ENCODE assay signal across 8 cellular contexts in the genomic region with DNA sequence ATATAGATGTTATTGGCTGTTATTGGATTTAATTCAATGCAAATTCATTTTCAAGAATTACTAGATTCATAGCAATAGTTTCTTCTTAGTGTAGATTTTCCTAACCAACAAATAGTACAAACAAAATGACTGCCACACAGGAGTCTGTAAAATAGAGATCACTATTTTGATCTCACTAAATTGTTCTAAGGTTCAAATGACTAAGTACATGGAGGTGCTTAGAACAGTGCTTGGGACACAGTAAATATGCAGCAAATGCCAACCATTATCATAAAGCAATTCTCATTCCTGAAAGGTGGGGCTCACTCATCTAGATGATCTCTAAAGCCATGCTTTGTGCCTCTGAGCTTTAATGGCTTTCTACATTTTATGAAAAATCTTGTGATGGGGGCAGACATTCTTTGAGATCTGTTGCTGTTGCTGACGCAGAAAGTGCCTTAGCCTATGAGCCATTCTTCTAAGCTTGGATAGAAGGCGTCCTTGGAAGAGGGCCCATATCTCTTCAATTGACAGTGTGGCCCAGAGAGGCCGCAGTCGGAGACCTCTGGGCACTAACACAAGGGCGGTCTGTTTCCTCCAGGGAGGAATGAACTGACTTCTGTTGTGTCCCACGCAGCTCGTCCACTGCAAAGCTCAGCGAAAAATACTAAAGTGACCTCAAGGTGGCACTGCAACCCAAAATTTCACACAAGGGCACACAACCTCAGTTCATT. TPM values are rescaled to one million over a fixed set of nuclear protein-coding genes. Genes with fewer than 3 reads are reported as not detected.
DNase-seq lines count a peak whose midpoint lies in the region; TF ChIP-seq lines count a peak whose summit lies in the region.

No MANE protein-coding gene starts in this region.

- H3K4me3 Mint-ChIP-seq in activated naive CD4-positive, alpha-beta T cell treated with anti-CD3 and anti-CD28 coated beads for 36 hours, result no peak overlapping the region

- peaks cover 18% of the 10 kb centered on the region for H3K4me1 Mint-ChIP-seq in activated naive CD4-positive, alpha-beta T cell treated with anti-CD3 and anti-CD28 coated beads for 36 hours (ENCODE audit: low read depth)

- H3K9me3 ChIP-seq in SJCRH30 (replicated peaks), result no peaks in the 10 kb centered on the region
- H3K9me3 ChIP-seq in osteoblast (ENCODE audit: low read depth, low read length), result no peaks in the 10 kb centered on the region
- no peaks in the 10 kb centered on the region for H3K9me3 ChIP-seq in transverse colon

- peak overlapping the region; percentile 70 for H3K4me2 ChIP-seq in osteoblast (ENCODE audit: insufficient read depth, low read length)

- in situ Hi-C loops in transverse colon (cut with MboI; ENCODE audit: low pct_ligation_motif_present in 1 of 4, low pct_unique_long_range_greater_than_20kb in 1 of 4, low sequenced_read_pairs in 3 of 4), result loop anchor here in 3 of 4 donors (5.0 to 25.0 kb wide), 2 partner anchors 103 to 378 kb away; no protein-coding TSS in a partner anchor

- H3K4me1 ChIP-seq in SJCRH30 (no peaks in the 10 kb centered on the region), osteoblast (ENCODE audit: insufficient read depth, low read length) (peaks cover 11% of the 10 kb centered on the region), transverse colon (peaks cover 0 to 5% (median 0%) of the 10 kb centered on the region in 4 donors)

- no peaks in the 10 kb centered on the region for H3K27me3 ChIP-seq in SJCRH30
- no peaks in the 10 kb centered on the region for H3K27me3 ChIP-seq in osteoblast (ENCODE audit: insufficient read depth, low read length)
- no peaks in the 10 kb centered on the region for H3K27me3 ChIP-seq in transverse colon

- no peaks in the 10 kb centered on the region for H4K20me1 ChIP-seq in osteoblast (ENCODE audit: insufficient read depth, low read length)

- no peaks in the 10 kb centered on the region for H3K27me3 Mint-ChIP-seq in activated naive CD4-positive, alpha-beta T cell treated with anti-CD3 and anti-CD28 coated beads for 36 hours (ENCODE audit: low read depth)

- no peak for TF ChIP-seq EP300 in transverse colon (IDR thresholded peaks at IDR 0.05; ENCODE audit: low read depth)

- H3K9me3 Mint-ChIP-seq in activated naive CD4-positive, alpha-beta T cell treated with anti-CD3 and anti-CD28 coated beads for 36 hours, result no peaks in the 10 kb centered on the region

- H2AFZ ChIP-seq in osteoblast (ENCODE audit: low read length), result peak overlapping the region; percentile 83

- TF ChIP-seq POLR2A in transverse colon (IDR thresholded peaks at IDR 0.05), result no peak

- WGBS in transverse colon (ENCODE audit: low coverage in 1 of 2), 2 donors, result 11% methylated on average over 8 of the region's 8 CpGs; no CpG with 5 or more reads in 1 of the 2 donors

- intact Hi-C loops in activated naive CD4-positive, alpha-beta T cell treated with anti-CD3 and anti-CD28 coated beads for 36 hours (cut with micrococcal nuclease), result loop anchor here (1.0 kb wide), 4 partner anchors 24 to 376 kb away; a partner anchor contains a TSS
- intact Hi-C loops in transverse colon (cut with DNase I; ENCODE audit: low total_unique reads), result no loop called here

- no peak overlapping the region for H3K27ac Mint-ChIP-seq in activated naive CD4-positive, alpha-beta T cell treated with anti-CD3 and anti-CD28 coated beads for 36 hours

- H3K36me3 Mint-ChIP-seq in activated naive CD4-positive, alpha-beta T cell treated with anti-CD3 and anti-CD28 coated beads for 36 hours (ENCODE audit: low read depth), result no peaks in the 10 kb centered on the region

- peak; percentile 60 for TF ChIP-seq CTCF in AG09319 (IDR thresholded peaks at IDR 0.05; ENCODE audit: low read depth, low read length)
- TF ChIP-seq CTCF in osteoblast (IDR thresholded peaks at IDR 0.05; ENCODE audit: extremely low read depth, low read depth, low read length), result peak; percentile 76
- TF ChIP-seq CTCF in transverse colon (IDR thresholded peaks at IDR 0.05), result peak; percentile 69 to 81 (median 71)

- H3K4me3 ChIP-seq in SJCRH30 (no peak overlapping the region), osteoblast (ENCODE audit: insufficient read depth, low read length) (peak overlapping the region; percentile 2), transverse colon (no peak overlapping the region)

- CTCF ChIA-PET in activated naive CD4-positive, alpha-beta T cell treated with anti-CD3 and anti-CD28 coated beads for 36 hours (lab: Charles Lee), result interaction anchor here (0.7 to 8.4 kb wide), 49 partner anchors 12 to 917 kb away, joined by 3 to 128 read pairs (median 5); a partner anchor contains a TSS

- no peak overlapping the region for H3K27ac ChIP-seq in SJCRH30
- H3K27ac ChIP-seq in osteoblast (ENCODE audit: low read depth, low read length), result peak overlapping the region; percentile 74
- H3K27ac ChIP-seq in transverse colon, result peak overlapping the region in 2 of 4 donors; percentile 2 to 22

- no peak for DNase-seq in AG09319 (ENCODE audit: extremely low read depth, low read depth)
- peak; percentile 49 for DNase-seq in H4 (ENCODE audit: low spot score)
- peak; percentile 62 to 87 for DNase-seq in SJCRH30
- DNase-seq in activated naive CD4-positive, alpha-beta T cell treated with anti-CD3 and anti-CD28 coated beads for 36 hours, result peak; percentile 82
- DNase-seq in germinal center (ENCODE audit: low spot score), result peak; percentile 57
- DNase-seq in osteoblast (ENCODE audit: insufficient read length, low spot score, missing footprints), result peak; percentile 75
- peak; percentile 68 for DNase-seq in transverse colon
- no peak for DNase-seq in NCI-H2171 (lab: John Stamatoyannopoulos, UW)

- no peaks in the 10 kb centered on the region for H3K79me2 ChIP-seq in osteoblast (ENCODE audit: insufficient read depth, low read length)

- no peaks in the 10 kb centered on the region for H3K36me3 ChIP-seq in SJCRH30
- H3K36me3 ChIP-seq in osteoblast (ENCODE audit: insufficient read depth, low read length), result no peaks in the 10 kb centered on the region
- H3K36me3 ChIP-seq in transverse colon, result no peaks in the 10 kb centered on the region

RNA-seq across cellular contexts. Expression of a gene that starts 23.6 kb away (rescaled TPM):
- total RNA-seq in H4 (2014; rRNA removed; shearing (Covaris generic)), result 0.08 TPM in 1 of 2 replicates, not detected in the other
- not detected in 2 replicates for total RNA-seq in SJCRH30 (2014; rRNA removed; shearing (Covaris generic))
- under 1 TPM; 0.12 to 0.17 TPM for total RNA-seq in activated naive CD4-positive, alpha-beta T cell treated with anti-CD3 and anti-CD28 coated beads for 36 hours
- total RNA-seq in osteoblast, result under 0.01 TPM in 1 of 2 replicates, not detected in the other
- 1 to 10 TPM in 1 of 4 donors, not detected in 3; 4.6 TPM for total RNA-seq in transverse colon

RNA-seq across cellular contexts. Expression of a gene that starts 45.4 kb away (rescaled TPM):
- total RNA-seq in H4 (2014; rRNA removed; shearing (Covaris generic)), result 0.84 and 4.2 TPM in 2 replicates
- 0.53 and 0.61 TPM in 2 replicates for total RNA-seq in SJCRH30 (2014; rRNA removed; shearing (Covaris generic))
- 1 to 10 TPM; 4.0 to 4.2 TPM for total RNA-seq in activated naive CD4-positive, alpha-beta T cell treated with anti-CD3 and anti-CD28 coated beads for 36 hours
- total RNA-seq in osteoblast (2.4 and 3.3 TPM in 2 replicates), transverse colon (10 to 100 TPM in 1 of 4 donors, 1 to 10 TPM in 2, under 1 TPM in 1; 0.20 to 14.0 (median 6.1) TPM)

Comparison
In these comparisons a context has a peak if more than half of its experiments do, and no peak if none do; other contexts are left out.
1. DNase-seq: peak in H4 (single experiment), SJCRH30 (2 of 2), activated naive CD4-positive, alpha-beta T cell treated with anti-CD3 and anti-CD28 coated beads for 36 hours (single experiment), germinal center (single experiment), osteoblast (single experiment) and transverse colon (single experiment); none in AG09319 (single experiment) and NCI-H2171 (single experiment).
2. Peak in every context shown above with its lines, with median percentiles within 50 percentile points of each other: CTCF ChIP-seq.